ENCODE assay signal across 1 cellular context in genomic region chr12:98344034-98344565, GRCh38.
TF ChIP-seq lines count a peak whose summit lies in the region.

No MANE protein-coding gene starts in this region.

TF ChIP-seq in WTC11, 78 proteins besides CTCF, POLR2A, EP300 and RAD21 (continued from another document):
- TF ChIP-seq E2F4 (CRISPR knock-in tag; IDR thresholded peaks at IDR 0.05; ENCODE audit: borderline replicate concordance, low read depth) (no peak), CREM (CRISPR knock-in tag; IDR thresholded peaks at IDR 0.05) (no peak), ZNF671 (CRISPR knock-in tag; IDR thresholded peaks at IDR 0.05) (no peak), IRF2 (CRISPR knock-in tag; IDR thresholded peaks at IDR 0.05; ENCODE audit: borderline replicate concordance, low read depth) (no peak), IRF1 (CRISPR knock-in tag; IDR thresholded peaks at IDR 0.05) (no peak), ZNF263 (CRISPR knock-in tag; IDR thresholded peaks at IDR 0.05; ENCODE audit: low read depth) (no peak), TCF7 (CRISPR knock-in tag; IDR thresholded peaks at IDR 0.05; ENCODE audit: low read depth) (no peak), NFATC4 (CRISPR knock-in tag; IDR thresholded peaks at IDR 0.05) (no peak), ELF4 (CRISPR knock-in tag; IDR thresholded peaks at IDR 0.05; ENCODE audit: low read depth) (no peak), GABPB1 (CRISPR knock-in tag; IDR thresholded peaks at IDR 0.05) (no peak), HMGA2 (CRISPR knock-in tag; IDR thresholded peaks at IDR 0.05) (no peak)
- TF ChIP-seq, protein P1, sequence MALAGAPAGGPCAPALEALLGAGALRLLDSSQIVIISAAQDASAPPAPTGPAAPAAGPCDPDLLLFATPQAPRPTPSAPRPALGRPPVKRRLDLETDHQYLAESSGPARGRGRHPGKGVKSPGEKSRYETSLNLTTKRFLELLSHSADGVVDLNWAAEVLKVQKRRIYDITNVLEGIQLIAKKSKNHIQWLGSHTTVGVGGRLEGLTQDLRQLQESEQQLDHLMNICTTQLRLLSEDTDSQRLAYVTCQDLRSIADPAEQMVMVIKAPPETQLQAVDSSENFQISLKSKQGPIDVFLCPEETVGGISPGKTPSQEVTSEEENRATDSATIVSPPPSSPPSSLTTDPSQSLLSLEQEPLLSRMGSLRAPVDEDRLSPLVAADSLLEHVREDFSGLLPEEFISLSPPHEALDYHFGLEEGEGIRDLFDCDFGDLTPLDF (CRISPR knock-in tag; IDR thresholded peaks at IDR 0.05), result no peak
